ENCODE assay signal across 8 cellular contexts in the genomic region with DNA sequence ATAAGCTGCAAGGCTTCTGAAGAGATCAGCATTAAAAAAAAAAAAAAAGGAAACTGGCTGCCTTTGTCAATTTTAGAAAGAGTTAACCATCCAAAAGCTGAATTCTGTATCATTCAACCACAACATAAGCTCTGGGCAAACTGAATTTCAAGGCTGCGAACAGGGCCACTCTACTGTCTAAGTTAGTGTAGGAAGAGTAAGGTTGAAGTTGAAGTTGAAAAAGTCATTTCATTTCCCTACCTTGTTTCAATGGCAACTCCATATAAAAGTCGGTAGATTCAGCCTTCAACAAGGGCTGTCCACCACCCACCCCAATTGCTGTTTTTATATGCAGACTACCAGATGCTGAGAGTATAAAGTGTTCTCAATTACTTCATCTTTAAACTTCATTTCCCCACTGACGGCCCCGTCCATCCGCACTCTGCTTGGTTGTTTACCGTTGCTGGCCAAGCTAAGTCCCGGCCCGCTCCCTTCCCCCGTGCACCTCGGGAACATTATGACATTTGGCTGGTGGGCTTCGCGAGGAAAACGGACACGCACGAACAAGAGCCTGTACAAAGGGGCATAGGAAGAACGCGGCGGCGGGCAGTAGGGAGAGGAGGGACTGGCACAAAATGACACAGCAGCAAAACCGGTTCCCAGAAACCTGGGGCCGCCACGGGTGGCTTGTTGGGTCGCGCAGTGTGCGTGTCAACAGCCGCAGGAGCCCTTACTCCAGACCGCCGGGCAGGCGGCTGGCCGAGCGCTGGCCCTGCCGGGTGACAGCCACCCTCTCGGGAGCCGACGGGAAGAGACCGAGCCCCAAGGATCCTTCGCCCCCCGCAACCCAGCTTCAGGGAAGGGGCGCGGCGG. TPM values are rescaled to one million over a fixed set of nuclear protein-coding genes. Genes with fewer than 3 reads are reported as not detected.
DNase-seq lines count a peak whose midpoint lies in the region; ATAC-seq and TF ChIP-seq lines count a peak whose summit lies in the region.

No MANE protein-coding gene starts in this region.

- H3K36me3 ChIP-seq in breast epithelium (no peaks in the 10 kb centered on the region), smooth muscle cell (ENCODE audit: low read depth) (no peaks in the 10 kb centered on the region)

- H3K79me2 ChIP-seq in smooth muscle cell (ENCODE audit: low read depth), result peaks cover 30% of the 10 kb centered on the region

- no peaks in the 10 kb centered on the region for H3K9me3 ChIP-seq in breast epithelium
- no peaks in the 10 kb centered on the region for H3K9me3 ChIP-seq in smooth muscle cell (replicated peaks; ENCODE audit: low read depth)

- H3F3A ChIP-seq in smooth muscle cell (ENCODE audit: low read depth), result peaks cover 11% of the 10 kb centered on the region

- TF ChIP-seq POLR2A in breast epithelium (IDR thresholded peaks at IDR 0.05), result no peak

- ATAC-seq in GM18520 (IDR thresholded peaks at IDR 0.05; ENCODE audit: unreplicated experiment) (peak; percentile 4), HG03097 (IDR thresholded peaks at IDR 0.05; ENCODE audit: low FRiP score, unreplicated experiment) (peak; percentile 7)

- H3K4me1 ChIP-seq in breast epithelium, result no peaks in the 10 kb centered on the region
- peaks cover 26% of the 10 kb centered on the region for H3K4me1 ChIP-seq in smooth muscle cell (ENCODE audit: low read depth)

- peaks cover 3% of the 10 kb centered on the region for H4K20me1 ChIP-seq in smooth muscle cell (ENCODE audit: low read depth)

- peak overlapping the region; percentile 89 for H3K27ac ChIP-seq in breast epithelium
- peak overlapping the region; percentile 98 for H3K27ac ChIP-seq in smooth muscle cell (ENCODE audit: low read depth)

- TF ChIP-seq CTCF in breast epithelium (IDR thresholded peaks at IDR 0.05) (no peak), smooth muscle cell (IDR thresholded peaks at IDR 0.05; ENCODE audit: borderline replicate concordance, insufficient read depth, poor library complexity, severe bottlenecking) (no peak)

- H3K27me3 ChIP-seq in breast epithelium (no peaks in the 10 kb centered on the region), smooth muscle cell (ENCODE audit: low read depth) (no peaks in the 10 kb centered on the region)

- H3K4me2 ChIP-seq in smooth muscle cell, result peak overlapping the region; percentile 99

- intact Hi-C loops in breast epithelium (cut with DNase I; ENCODE audit: low total_unique reads), result no loop called here

- H3K9ac ChIP-seq in smooth muscle cell (ENCODE audit: low read depth), result peak overlapping the region; percentile 98

- 1% methylated on average over 38 of the region's 41 CpGs for WGBS in smooth muscle cell (ENCODE audit: low lambda C conversion rate)

- H3K4me3 ChIP-seq in breast epithelium (peak overlapping the region; percentile 75 to 80 (median 80)), smooth muscle cell (peak overlapping the region; percentile 98)

- peak; percentile 47 for DNase-seq in Ammon's horn (ENCODE audit: low spot score)
- peak; percentile 14 for DNase-seq in SK-N-DZ (ENCODE audit: low spot score)
- DNase-seq in breast epithelium (ENCODE audit: low spot score in 2 of 2), result peak; percentile 27 to 63
- peak; percentile 79 for DNase-seq in islet precursor cell
- DNase-seq in smooth muscle cell (lab: John Stamatoyannopoulos, UW; ENCODE audit: unreplicated experiment), result peak; percentile 49
- DNase-seq in DMS114 treated with DMSO at 0.1 percent for 48 hours (lab: John Stamatoyannopoulos, UW; ENCODE audit: unreplicated experiment), result no peak

- peak overlapping the region; percentile 90 for H2AFZ ChIP-seq in smooth muscle cell (ENCODE audit: low read depth)

RNA-seq across cellular contexts. Expression of gene LIN54, which starts 1.4 kb away (rescaled TPM):
- 10.8 and 14.5 TPM in 2 replicates for polyA plus RNA-seq in SK-N-DZ (2014; cell fraction: cytosol; rRNA removed)
- 5.5 and 6.7 TPM in 2 replicates for polyA plus RNA-seq in SK-N-DZ (2014; cell fraction: nucleus; rRNA removed)
- total RNA-seq in breast epithelium (10 to 100 TPM in 2 of 3 donors, 1 to 10 TPM in 1; 9.8 to 14.0 (median 11.7) TPM), smooth muscle cell (24.1 and 25.1 TPM in 2 replicates)
- polyA plus RNA-seq in smooth muscle cell, result 3.9 and 5.0 TPM in 2 replicates

RNA-seq across cellular contexts. Expression of gene COPS4, which starts 23.0 kb away (rescaled TPM):
- polyA plus RNA-seq in SK-N-DZ (2014; cell fraction: cytosol; rRNA removed), result 71.9 and 72.8 TPM in 2 replicates
- 24.6 and 34.9 TPM in 2 replicates for polyA plus RNA-seq in SK-N-DZ (2014; cell fraction: nucleus; rRNA removed)
- 10 to 100 TPM; 55.8 to 67.9 (median 56.4) TPM for total RNA-seq in breast epithelium
- 55.5 and 69.8 TPM in 2 replicates for total RNA-seq in smooth muscle cell
- polyA plus RNA-seq in smooth muscle cell, result 41.2 and 53.4 TPM in 2 replicates
